Comparison of ENCODE assay signal across 17 cellular contexts in genomic region chr13:103516009-103516795, GRCh38.
"Had no signal": no experiment of that assay in that cellular context is flagged by ENCODE, and none has a peak within 500 bp of the region (broad histone marks: within the 10 kb centered on the region; RNA-seq: fewer than 3 reads in every experiment).

No MANE protein-coding gene starts in this region.

- H3K4me3 Mint-ChIP-seq: activated CD4-positive, alpha-beta memory T cell treated with anti-CD3 and anti-CD28 coated beads, Interleukin-2, amount 10 ng/mL, durations not matched to agents 7 days and 5 days; activated T-cell treated with anti-CD3 and anti-CD28 coated beads, Interleukin-2, amount 50 U/mL, for 4 hours; naive B cell had no signal

- H3K27me3 ChIP-seq: gastrocnemius medialis, heart left ventricle, stomach, testis had no signal

- H3K36me3 Mint-ChIP-seq: naive B cell had no signal

- ATAC-seq: activated T-cell treated with anti-CD3 and anti-CD28 coated beads, Interleukin-2, amount 50 U/mL, for 4 hours; gastrocnemius medialis; heart left ventricle had no signal

- H3K4me1 ChIP-seq: gastrocnemius medialis, heart left ventricle, stomach, testis had no signal

- DNase-seq: activated CD4-positive, alpha-beta memory T cell treated with anti-CD3 and anti-CD28 coated beads, Interleukin-2, amount 10 ng/mL, durations not matched to agents 7 days and 5 days; activated CD4-positive, alpha-beta T cell treated with anti-CD3 and anti-CD28 coated beads for 4 hours; activated effector memory CD4-positive, alpha-beta T cell treated with Interleukin-2 at 50 U/mL for 16 hours; activated naive CD4-positive, alpha-beta T cell treated with anti-CD3 and anti-CD28 coated beads, Interleukin-2, amount 50 U/mL, for 16 hours; activated T-cell treated with anti-CD3 and anti-CD28 coated beads, Interleukin-2, amount 50 U/mL, for 4 hours; dermis blood vessel endothelial cell; gastrocnemius medialis; heart left ventricle; left colon; mammary epithelial cell; naive B cell; retina; stimulated activated CD4-positive, alpha-beta T cell treated with anti-CD3 and anti-CD28 coated beads, Interleukin-12 subunit alpha, Interleukin-12 subunit beta, amount 100 ng/mL, for 4 hours; stimulated activated CD4-positive, alpha-beta T cell treated with anti-CD3 and anti-CD28 coated beads, Interleukin-2, amount 100 ng/mL, for 24 hours; stomach; testis; WERI-Rb-1 had no signal

- H3K36me3 ChIP-seq: gastrocnemius medialis, heart left ventricle, stomach, WERI-Rb-1 had no signal

- H3K9me3 ChIP-seq: gastrocnemius medialis, heart left ventricle, stomach, testis had no signal

- H3K27ac Mint-ChIP-seq: activated CD4-positive, alpha-beta memory T cell treated with anti-CD3 and anti-CD28 coated beads, Interleukin-2, amount 10 ng/mL, durations not matched to agents 7 days and 5 days had no signal

- H3K27ac ChIP-seq: gastrocnemius medialis, heart left ventricle, stomach, testis, WERI-Rb-1 had no signal

- H3K27me3 Mint-ChIP-seq: activated CD4-positive, alpha-beta memory T cell treated with anti-CD3 and anti-CD28 coated beads, Interleukin-2, amount 10 ng/mL, durations not matched to agents 7 days and 5 days; naive B cell had no signal

- H3K4me3 ChIP-seq: gastrocnemius medialis, heart left ventricle, stomach, testis had no signal

- H3K4me1 Mint-ChIP-seq: activated CD4-positive, alpha-beta memory T cell treated with anti-CD3 and anti-CD28 coated beads, Interleukin-2, amount 10 ng/mL, durations not matched to agents 7 days and 5 days; naive B cell had no signal
